ENCODE assay signal across 1 cellular context in genomic region chr15:66046751-66047150, GRCh38.
TF ChIP-seq lines count a peak whose summit lies in the region.

No MANE protein-coding gene starts in this region.

TF ChIP-seq in GM23338, 12 proteins besides CTCF, POLR2A, EP300 and RAD21 (continued from another document):
- TF ChIP-seq REST (IDR thresholded peaks at IDR 0.05; ENCODE audit: unreplicated experiment) = no peak
- TF ChIP-seq ZNF114 (CRISPR knock-in tag; IDR thresholded peaks at IDR 0.05) = no peak
- TF ChIP-seq STAT1 (IDR thresholded peaks at IDR 0.05; ENCODE audit: unreplicated experiment) = no peak
- no peak for TF ChIP-seq ETS1 (IDR thresholded peaks at IDR 0.05)
- TF ChIP-seq JUNB (IDR thresholded peaks at IDR 0.05; ENCODE audit: unreplicated experiment) = no peak
- no peak for TF ChIP-seq EZH2phosphoT487 (IDR thresholded peaks at IDR 0.05; ENCODE audit: unreplicated experiment)
- TF ChIP-seq ZNF462 (CRISPR knock-in tag; IDR thresholded peaks at IDR 0.05) = no peak
TF ChIP-seq in GM23338: peak in this region for 0.
